ENCODE assay signal across 19 cellular contexts in the genomic region with DNA sequence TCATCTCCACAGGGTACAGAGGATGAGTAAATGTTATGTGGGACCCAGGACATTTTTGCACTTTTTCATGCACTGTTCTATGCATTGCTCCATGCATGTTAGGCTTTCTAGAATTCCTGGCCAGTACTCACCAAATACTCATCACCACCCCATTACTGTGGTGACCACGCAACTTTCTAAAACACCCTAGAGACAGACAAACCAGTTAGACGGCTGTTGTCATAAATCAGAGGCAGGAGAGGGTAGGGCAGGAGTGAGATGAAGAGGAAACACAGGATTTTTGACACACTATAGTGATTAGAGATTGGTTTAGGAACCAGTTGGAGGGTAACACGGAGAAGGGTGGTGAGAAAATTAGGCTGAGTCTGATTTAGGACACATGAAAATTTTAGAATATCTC. TPM values are rescaled to one million over a fixed set of nuclear protein-coding genes. Genes with fewer than 3 reads are reported as not detected.
"Had no signal": no experiment of that assay in that cellular context is flagged by ENCODE, and none has a peak within 500 bp of the region (broad histone marks: within the 10 kb centered on the region; RNA-seq: fewer than 3 reads in every experiment).

No MANE protein-coding gene starts in this region.

- H3K27ac ChIP-seq: adrenal gland, neural progenitor cell, pancreas, skin epidermis, stomach, thoracic aorta, uterus had no signal

- DNase-seq: activated CD4-positive, alpha-beta T cell treated with anti-CD3 and anti-CD28 coated beads, Interleukin-2, amount 50 U/mL, for 4 hours; activated naive CD4-positive, alpha-beta T cell treated with anti-CD3 and anti-CD28 coated beads, Interleukin-2, amount 50 U/mL, for 16 hours; activated T-cell treated with anti-CD3 and anti-CD28 coated beads, Interleukin-2, amount 50 U/mL, for 1 hour; adrenal gland; central memory CD4-positive, alpha-beta T cell; cortex of kidney; effector memory CD8-positive, alpha-beta T cell; erythroblast; glutamatergic neuron; immature natural killer cell; pancreas; retina; stimulated activated CD4-positive, alpha-beta T cell treated with anti-CD3 and anti-CD28 coated beads, Interleukin-4, amount 100 ng/mL, for 4 hours; stomach; uterus had no signal

- ATAC-seq: activated CD4-positive, CD25-positive, alpha-beta regulatory T cell treated with anti-CD3 and anti-CD28 coated beads, Interleukin-2, amount 50 U/mL, for 24 hours; effector memory CD8-positive, alpha-beta T cell; pancreas had no signal

- H3K4me3 ChIP-seq: adrenal gland, neural progenitor cell, pancreas, skin epidermis, stomach, thoracic aorta, uterus had no signal

- H3K27me3 ChIP-seq: adrenal gland, neural progenitor cell, pancreas, stomach, uterus had no signal

- H3K4me1 ChIP-seq: adrenal gland, neural progenitor cell, pancreas, stomach, uterus had no signal

- H3K36me3 ChIP-seq: adrenal gland, neural progenitor cell, pancreas, stomach, thoracic aorta, uterus had no signal

- H3K9me3 ChIP-seq: adrenal gland, pancreas, stomach, thoracic aorta, uterus had no signal

RNA-seq across cellular contexts. Expression of a gene that starts 59.3 kb away (rescaled TPM):
- total RNA-seq: stomach, thoracic aorta, uterus had no signal
- polyA plus RNA-seq: pancreas, stomach had no signal
